8 cellular contexts compared by ENCODE assay signal in genomic region chr18:48230459-48231113, GRCh38.
DNase-seq lines count a peak whose midpoint lies in the region; ATAC-seq, FAIRE-seq and TF ChIP-seq lines count a peak whose summit lies in the region.

No MANE protein-coding gene starts in this region.

- H3K9me3 Mint-ChIP-seq in HFFc6 (no peaks in the 10 kb centered on the region), MCF 10A (ENCODE audit: unreplicated experiment) (peaks cover 2% of the 10 kb centered on the region)

- CTCF ChIA-PET in MCF 10A (lab: Yijun Ruan, JAX), result interaction anchor here (0.6 to 3.8 kb wide), 17 partner anchors 8 to 276 kb away, joined by 3 to 43 read pairs (median 3); partner anchors contain the start of gene ZBTB7C

- intact Hi-C loops in MCF 10A (cut with micrococcal nuclease), result loop anchor here (1.0 kb wide), 5 partner anchors 115 to 235 kb away; no protein-coding TSS in a partner anchor
- intact Hi-C loops in left lung (cut with DNase I), result loop anchor here in 1 of 2 donors (10.0 kb wide), 1 partner anchor 214 kb away; no protein-coding TSS in a partner anchor

- POLR2A ChIA-PET in MCF 10A (lab: Yijun Ruan, JAX), result interaction anchor here (0.6 kb wide), 1 partner anchor 240 kb away, joined by 3 read pairs; no protein-coding TSS in a partner anchor

- BruUV-seq in MCF 10A (replicated peaks; lab: Mats Ljungman, UMichigan), result no TSS peak

- H3K27me3 ChIP-seq in left lung, result no peaks in the 10 kb centered on the region

- H3K36me3 Mint-ChIP-seq in HFFc6 (ENCODE audit: low read depth) (no peaks in the 10 kb centered on the region), MCF 10A (ENCODE audit: insufficient read depth, unreplicated experiment) (no peaks in the 10 kb centered on the region)

- H3K27ac Mint-ChIP-seq in HFFc6, result no peak overlapping the region
- no peak overlapping the region for H3K27ac Mint-ChIP-seq in MCF 10A (ENCODE audit: low read depth, unreplicated experiment)

- ATAC-seq in left lung (peak; percentile 94), HG02642 (IDR thresholded peaks at IDR 0.05; ENCODE audit: poor library complexity, unreplicated experiment) (no peak), HG03175 (IDR thresholded peaks at IDR 0.05; ENCODE audit: unreplicated experiment) (no peak)

- H3K27me3 Mint-ChIP-seq in HFFc6 (ENCODE audit: insufficient read depth) (peaks cover 11% of the 10 kb centered on the region), MCF 10A (ENCODE audit: insufficient read depth, unreplicated experiment) (peaks cover 8% of the 10 kb centered on the region)

- H3K27ac ChIP-seq in left lung, result no peak overlapping the region

- TF ChIP-seq CTCF in HFFc6 (IDR thresholded peaks at IDR 0.05), result peak; percentile 80
- TF ChIP-seq CTCF in MCF 10A (IDR thresholded peaks at IDR 0.05; ENCODE audit: unreplicated experiment), result peak; percentile 69
- peak; percentile 36 to 41 for TF ChIP-seq CTCF in left lung (IDR thresholded peaks at IDR 0.05)

- FAIRE-seq in GM19239 (lab: Jason Lieb, UNC), result no peak

- no peak overlapping the region for H3K4me3 ChIP-seq in left lung

- H3K36me3 ChIP-seq in left lung, result no peaks in the 10 kb centered on the region

- H3K4me1 Mint-ChIP-seq in HFFc6 (ENCODE audit: low read depth) (no peaks in the 10 kb centered on the region), MCF 10A (ENCODE audit: insufficient read depth, unreplicated experiment) (peaks cover 29% of the 10 kb centered on the region)

- H3K4me3 Mint-ChIP-seq in HFFc6 (no peak overlapping the region), MCF 10A (ENCODE audit: unreplicated experiment) (no peak overlapping the region)

- H3K4me1 ChIP-seq in left lung, result peaks cover 8 to 10% of the 10 kb centered on the region in 2 donors

- no peaks in the 10 kb centered on the region for H3K9me3 ChIP-seq in left lung

- DNase-seq in DMS153 treated with DMSO at 0.1 percent for 48 hours (lab: John Stamatoyannopoulos, UW; ENCODE audit: unreplicated experiment), result peak; percentile 60
- DNase-seq in HFFc6, result peak; percentile 53
- peak; percentile 71 for DNase-seq in NCI-H774 (lab: John Stamatoyannopoulos, UW)
- DNase-seq in MCF 10A (ENCODE audit: unreplicated experiment), result peak; percentile 78
- peak in 1 of 2 donors; percentile 70 for DNase-seq in left lung
- DNase-seq in GM19239 (ENCODE audit: insufficient read length, low spot score), result no peak
